Comparison of ENCODE assay signal across 16 cellular contexts in genomic region chr2:32756074-32756727, GRCh38.
A peak's percentile ranks its signal among the peaks of the same experiment; 100 is the strongest.
DNase-seq lines count a peak whose midpoint lies in the region; ATAC-seq and TF ChIP-seq lines count a peak whose summit lies in the region.
"Had no signal": no experiment of that assay in that cellular context is flagged by ENCODE, and none has a peak within 500 bp of the region (broad histone marks: within the 10 kb centered on the region; RNA-seq: fewer than 3 reads in every experiment).

No MANE protein-coding gene starts in this region.

- H3K4me3 ChIP-seq in dorsolateral prefrontal cortex = peak overlapping the region in 4 of 59 donors; percentile 4 to 15 (median 9)
- H3K4me3 ChIP-seq: cardiac muscle cell had no signal

- no peaks in the 10 kb centered on the region for H3K27me3 ChIP-seq in dorsolateral prefrontal cortex
- H3K27me3 ChIP-seq: cardiac muscle cell, foreskin keratinocyte had no signal

- intact Hi-C loops in activated naive CD4-positive, alpha-beta T cell treated with anti-CD3 and anti-CD28 coated beads for 36 hours (cut with micrococcal nuclease) = no loop called here
- intact Hi-C loops in dorsolateral prefrontal cortex (cut with DNase I) = no loop called here

- peaks cover 27% of the 10 kb centered on the region for H3K4me1 Mint-ChIP-seq in activated naive CD4-positive, alpha-beta T cell treated with anti-CD3 and anti-CD28 coated beads, Interleukin-2, amount 10 ng/mL, durations not matched to agents 7 days and 5 days
- H3K4me1 Mint-ChIP-seq in activated naive CD4-positive, alpha-beta T cell treated with anti-CD3 and anti-CD28 coated beads for 36 hours (ENCODE audit: low read depth) = peaks cover 15% of the 10 kb centered on the region
- peaks cover 15% of the 10 kb centered on the region for H3K4me1 Mint-ChIP-seq in activated naive CD8-positive, alpha-beta T cell (ENCODE audit: low read depth)
- H3K4me1 Mint-ChIP-seq in osteocyte (ENCODE audit: unreplicated experiment) = peaks cover 27% of the 10 kb centered on the region

- peaks cover 3% of the 10 kb centered on the region for H3K9me3 Mint-ChIP-seq in activated naive CD4-positive, alpha-beta T cell treated with anti-CD3 and anti-CD28 coated beads, Interleukin-2, amount 10 ng/mL, durations not matched to agents 7 days and 5 days
- no peaks in the 10 kb centered on the region for H3K9me3 Mint-ChIP-seq in activated naive CD4-positive, alpha-beta T cell treated with anti-CD3 and anti-CD28 coated beads for 36 hours
- H3K9me3 Mint-ChIP-seq in activated naive CD8-positive, alpha-beta T cell (ENCODE audit: low read depth) = no peaks in the 10 kb centered on the region
- H3K9me3 Mint-ChIP-seq in osteocyte (ENCODE audit: unreplicated experiment) = no peaks in the 10 kb centered on the region

- H3K36me3 Mint-ChIP-seq in activated naive CD4-positive, alpha-beta T cell treated with anti-CD3 and anti-CD28 coated beads, Interleukin-2, amount 10 ng/mL, durations not matched to agents 7 days and 5 days = peaks cover 18% of the 10 kb centered on the region
- peaks cover 43% of the 10 kb centered on the region for H3K36me3 Mint-ChIP-seq in activated naive CD4-positive, alpha-beta T cell treated with anti-CD3 and anti-CD28 coated beads for 36 hours (ENCODE audit: low read depth)
- peaks cover 30% of the 10 kb centered on the region for H3K36me3 Mint-ChIP-seq in activated naive CD8-positive, alpha-beta T cell
- H3K36me3 Mint-ChIP-seq in osteocyte (ENCODE audit: unreplicated experiment) = peaks cover 9% of the 10 kb centered on the region

- CTCF ChIA-PET in activated naive CD4-positive, alpha-beta T cell treated with anti-CD3 and anti-CD28 coated beads, Interleukin-2, amount 10 ng/mL, durations not matched to agents 7 days and 5 days (lab: Charles Lee) = no interaction called here
- CTCF ChIA-PET in activated naive CD4-positive, alpha-beta T cell treated with anti-CD3 and anti-CD28 coated beads for 36 hours (lab: Charles Lee) = interaction anchor here (0.6 kb wide), 1 partner anchor 37 kb away, joined by 3 read pairs; no protein-coding TSS in a partner anchor

- TF ChIP-seq CTCF in osteocyte (IDR thresholded peaks at IDR 0.05) (no peak), dorsolateral prefrontal cortex (IDR thresholded peaks at IDR 0.05 in 54 of 56, conservative IDR thresholded peaks at IDR 0.05 in 2 of 56; ENCODE audit: low read depth in 1 of 56, partially characterized antibody in 56 of 56) (no peak)

- H3K27ac Mint-ChIP-seq in activated naive CD4-positive, alpha-beta T cell treated with anti-CD3 and anti-CD28 coated beads, Interleukin-2, amount 10 ng/mL, durations not matched to agents 7 days and 5 days = peak overlapping the region; percentile 87
- no peak overlapping the region for H3K27ac Mint-ChIP-seq in activated naive CD4-positive, alpha-beta T cell treated with anti-CD3 and anti-CD28 coated beads for 36 hours
- H3K27ac Mint-ChIP-seq in activated naive CD8-positive, alpha-beta T cell = no peak overlapping the region
- H3K27ac Mint-ChIP-seq in osteocyte (ENCODE audit: unreplicated experiment) = peak overlapping the region; percentile 23
- H3K27ac Mint-ChIP-seq: mesothelial cell of epicardium had no signal

- peak overlapping the region; percentile 70 for H3K4me3 Mint-ChIP-seq in activated naive CD4-positive, alpha-beta T cell treated with anti-CD3 and anti-CD28 coated beads, Interleukin-2, amount 10 ng/mL, durations not matched to agents 7 days and 5 days
- no peak overlapping the region for H3K4me3 Mint-ChIP-seq in activated naive CD4-positive, alpha-beta T cell treated with anti-CD3 and anti-CD28 coated beads for 36 hours
- peak overlapping the region; percentile 64 for H3K4me3 Mint-ChIP-seq in activated naive CD8-positive, alpha-beta T cell
- H3K4me3 Mint-ChIP-seq in osteocyte (ENCODE audit: unreplicated experiment) = no peak overlapping the region
- H3K4me3 Mint-ChIP-seq: mesothelial cell of epicardium had no signal

- H3K27me3 Mint-ChIP-seq in activated naive CD4-positive, alpha-beta T cell treated with anti-CD3 and anti-CD28 coated beads, Interleukin-2, amount 10 ng/mL, durations not matched to agents 7 days and 5 days = no peaks in the 10 kb centered on the region
- H3K27me3 Mint-ChIP-seq in activated naive CD4-positive, alpha-beta T cell treated with anti-CD3 and anti-CD28 coated beads for 36 hours (ENCODE audit: low read depth) = no peaks in the 10 kb centered on the region
- no peaks in the 10 kb centered on the region for H3K27me3 Mint-ChIP-seq in activated naive CD8-positive, alpha-beta T cell
- no peaks in the 10 kb centered on the region for H3K27me3 Mint-ChIP-seq in osteocyte (ENCODE audit: unreplicated experiment)

- H3K27ac ChIP-seq in dorsolateral prefrontal cortex = no peak overlapping the region
- H3K27ac ChIP-seq: cardiac muscle cell, parathyroid adenoma had no signal

- peak; percentile 48 for ATAC-seq in HG03460 (IDR thresholded peaks at IDR 0.05; ENCODE audit: unreplicated experiment)

- no peak for DNase-seq in activated naive CD4-positive, alpha-beta T cell treated with anti-CD3 and anti-CD28 coated beads, Interleukin-2, amount 10 ng/mL, durations not matched to agents 7 days and 5 days
- DNase-seq in activated naive CD4-positive, alpha-beta T cell treated with anti-CD3 and anti-CD28 coated beads for 36 hours = no peak
- DNase-seq in osteocyte (ENCODE audit: extremely low spot score, unreplicated experiment) (no peak), foreskin melanocyte (no peak), SK-N-DZ (ENCODE audit: low spot score) (no peak), dorsolateral prefrontal cortex (no peak)
- DNase-seq: foreskin keratinocyte, NCI-H2081, NCI-H774, RPMI8226, small intestine had no signal

Comparison
In these comparisons a context has a peak if more than half of its experiments do, and no peak if none do; other contexts are left out.
1. H3K27ac Mint-ChIP-seq: peak in activated naive CD4-positive, alpha-beta T cell treated with anti-CD3 and anti-CD28 coated beads, Interleukin-2, amount 10 ng/mL, durations not matched to agents 7 days and 5 days (single experiment) and osteocyte (single experiment); none in activated naive CD4-positive, alpha-beta T cell treated with anti-CD3 and anti-CD28 coated beads for 36 hours (single experiment) and activated naive CD8-positive, alpha-beta T cell (single experiment).
2. H3K4me3 Mint-ChIP-seq: peak in activated naive CD4-positive, alpha-beta T cell treated with anti-CD3 and anti-CD28 coated beads, Interleukin-2, amount 10 ng/mL, durations not matched to agents 7 days and 5 days (single experiment) and activated naive CD8-positive, alpha-beta T cell (single experiment); none in activated naive CD4-positive, alpha-beta T cell treated with anti-CD3 and anti-CD28 coated beads for 36 hours (single experiment) and osteocyte (single experiment).